Comparison of ENCODE assay signal across 1 cellular context in the genomic region with DNA sequence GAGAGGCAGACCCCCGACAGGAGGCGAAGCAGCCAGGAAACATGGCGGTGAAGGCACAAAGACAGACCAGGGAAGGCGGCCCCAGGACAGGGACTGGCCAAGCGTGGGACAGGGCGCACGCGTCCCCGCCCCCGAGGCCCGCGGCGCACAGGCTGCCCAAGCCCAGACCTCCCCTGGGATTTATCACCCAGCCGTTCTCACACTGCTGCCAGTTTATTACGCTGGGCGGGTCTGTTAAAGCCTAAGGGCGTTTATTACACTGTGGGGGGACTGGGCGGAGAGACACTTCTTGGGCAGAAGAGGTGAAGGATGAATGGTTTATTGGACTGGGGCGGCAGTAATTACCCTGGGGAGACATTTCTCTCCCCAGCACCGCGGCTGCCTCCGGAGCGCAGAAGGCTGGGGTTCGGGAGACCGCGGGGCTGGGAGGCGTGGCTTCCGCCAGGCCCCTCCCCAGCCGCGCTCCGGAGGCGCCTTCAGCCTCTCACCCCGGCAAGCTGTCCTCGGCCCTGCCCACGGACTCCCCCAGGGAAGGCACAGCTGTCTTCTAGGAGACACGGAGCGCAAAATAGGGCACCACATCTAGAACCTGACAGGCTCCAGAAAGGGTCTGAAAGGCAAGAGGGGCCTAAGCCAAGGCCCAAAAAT.
TF ChIP-seq lines count a peak whose summit lies in the region.

No MANE protein-coding gene starts in this region.

TF ChIP-seq in K562, 482 proteins besides CTCF, POLR2A, EP300 and RAD21 (continued from another document):
- TF ChIP-seq EZH2 (IDR thresholded peaks at IDR 0.05; ENCODE audit: borderline replicate concordance, low read depth, low read length) (no peak), HNRNPL (IDR thresholded peaks at IDR 0.05; ENCODE audit: low read depth, low read length) (no peak), PRMT5 (CRISPR knock-in tag; IDR thresholded peaks at IDR 0.05) (no peak), HEY1 (CRISPR knock-in tag; IDR thresholded peaks at IDR 0.05; ENCODE audit: borderline replicate concordance) (no peak), MTA1 (IDR thresholded peaks at IDR 0.05; ENCODE audit: borderline replicate concordance) (no peak), ZNF76 (CRISPR knock-in tag; IDR thresholded peaks at IDR 0.05; ENCODE audit: borderline replicate concordance) (no peak), PHF20 (IDR thresholded peaks at IDR 0.05; ENCODE audit: partially characterized antibody) (no peak), KDM5B (IDR thresholded peaks at IDR 0.05; ENCODE audit: insufficient replicate concordance, low read depth, low read length) (no peak), NR2C2 (CRISPR knock-in tag; IDR thresholded peaks at IDR 0.05) (no peak), NR2C2 (tag; IDR thresholded peaks at IDR 0.05) (no peak), MXI1 (IDR thresholded peaks at IDR 0.05; ENCODE audit: low read depth, low read length) (no peak), FIP1L1 (IDR thresholded peaks at IDR 0.05; ENCODE audit: low read depth, low read length, poor library complexity, severe bottlenecking) (no peak), STAT5A (IDR thresholded peaks at IDR 0.05; ENCODE audit: borderline replicate concordance, low read length) (no peak)
- TF ChIP-seq, protein P1, sequence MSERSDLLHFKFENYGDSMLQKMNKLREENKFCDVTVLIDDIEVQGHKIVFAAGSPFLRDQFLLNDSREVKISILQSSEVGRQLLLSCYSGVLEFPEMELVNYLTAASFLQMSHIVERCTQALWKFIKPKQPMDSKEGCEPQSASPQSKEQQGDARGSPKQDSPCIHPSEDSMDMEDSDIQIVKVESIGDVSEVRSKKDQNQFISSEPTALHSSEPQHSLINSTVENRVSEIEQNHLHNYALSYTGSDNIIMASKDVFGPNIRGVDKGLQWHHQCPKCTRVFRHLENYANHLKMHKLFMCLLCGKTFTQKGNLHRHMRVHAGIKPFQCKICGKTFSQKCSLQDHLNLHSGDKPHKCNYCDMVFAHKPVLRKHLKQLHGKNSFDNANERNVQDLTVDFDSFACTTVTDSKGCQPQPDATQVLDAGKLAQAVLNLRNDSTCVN (CRISPR knock-in tag; IDR thresholded peaks at IDR 0.05), result no peak
- TF ChIP-seq, protein P2, sequence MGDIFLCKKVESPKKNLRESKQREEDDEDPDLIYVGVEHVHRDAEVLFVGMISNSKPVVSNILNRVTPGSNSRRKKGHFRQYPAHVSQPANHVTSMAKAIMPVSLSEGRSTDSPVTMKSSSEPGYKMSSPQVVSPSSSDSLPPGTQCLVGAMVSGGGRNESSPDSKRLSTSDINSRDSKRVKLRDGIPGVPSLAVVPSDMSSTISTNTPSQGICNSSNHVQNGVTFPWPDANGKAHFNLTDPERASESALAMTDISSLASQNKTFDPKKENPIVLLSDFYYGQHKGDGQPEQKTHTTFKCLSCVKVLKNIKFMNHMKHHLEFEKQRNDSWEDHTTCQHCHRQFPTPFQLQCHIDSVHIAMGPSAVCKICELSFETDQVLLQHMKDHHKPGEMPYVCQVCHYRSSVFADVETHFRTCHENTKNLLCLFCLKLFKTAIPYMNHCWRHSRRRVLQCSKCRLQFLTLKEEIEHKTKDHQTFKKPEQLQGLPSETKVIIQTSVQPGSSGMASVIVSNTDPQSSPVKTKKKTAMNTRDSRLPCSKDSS (IDR thresholded peaks at IDR 0.05; ENCODE audit: low read depth, partially characterized antibody), result no peak
- TF ChIP-seq, protein P3, sequence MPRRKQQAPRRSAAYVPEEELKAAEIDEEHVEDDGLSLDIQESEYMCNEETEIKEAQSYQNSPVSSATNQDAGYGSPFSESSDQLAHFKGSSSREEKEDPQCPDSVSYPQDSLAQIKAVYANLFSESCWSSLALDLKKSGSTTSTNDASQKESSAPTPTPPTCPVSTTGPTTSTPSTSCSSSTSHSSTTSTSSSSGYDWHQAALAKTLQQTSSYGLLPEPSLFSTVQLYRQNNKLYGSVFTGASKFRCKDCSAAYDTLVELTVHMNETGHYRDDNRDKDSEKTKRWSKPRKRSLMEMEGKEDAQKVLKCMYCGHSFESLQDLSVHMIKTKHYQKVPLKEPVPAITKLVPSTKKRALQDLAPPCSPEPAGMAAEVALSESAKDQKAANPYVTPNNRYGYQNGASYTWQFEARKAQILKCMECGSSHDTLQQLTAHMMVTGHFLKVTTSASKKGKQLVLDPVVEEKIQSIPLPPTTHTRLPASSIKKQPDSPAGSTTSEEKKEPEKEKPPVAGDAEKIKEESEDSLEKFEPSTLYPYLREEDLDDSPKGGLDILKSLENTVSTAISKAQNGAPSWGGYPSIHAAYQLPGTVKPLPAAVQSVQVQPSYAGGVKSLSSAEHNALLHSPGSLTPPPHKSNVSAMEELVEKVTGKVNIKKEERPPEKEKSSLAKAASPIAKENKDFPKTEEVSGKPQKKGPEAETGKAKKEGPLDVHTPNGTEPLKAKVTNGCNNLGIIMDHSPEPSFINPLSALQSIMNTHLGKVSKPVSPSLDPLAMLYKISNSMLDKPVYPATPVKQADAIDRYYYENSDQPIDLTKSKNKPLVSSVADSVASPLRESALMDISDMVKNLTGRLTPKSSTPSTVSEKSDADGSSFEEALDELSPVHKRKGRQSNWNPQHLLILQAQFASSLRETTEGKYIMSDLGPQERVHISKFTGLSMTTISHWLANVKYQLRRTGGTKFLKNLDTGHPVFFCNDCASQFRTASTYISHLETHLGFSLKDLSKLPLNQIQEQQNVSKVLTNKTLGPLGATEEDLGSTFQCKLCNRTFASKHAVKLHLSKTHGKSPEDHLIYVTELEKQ (CRISPR knock-in tag; IDR thresholded peaks at IDR 0.05), result no peak
